ENCODE assay signal across 13 cellular contexts in the genomic region with DNA sequence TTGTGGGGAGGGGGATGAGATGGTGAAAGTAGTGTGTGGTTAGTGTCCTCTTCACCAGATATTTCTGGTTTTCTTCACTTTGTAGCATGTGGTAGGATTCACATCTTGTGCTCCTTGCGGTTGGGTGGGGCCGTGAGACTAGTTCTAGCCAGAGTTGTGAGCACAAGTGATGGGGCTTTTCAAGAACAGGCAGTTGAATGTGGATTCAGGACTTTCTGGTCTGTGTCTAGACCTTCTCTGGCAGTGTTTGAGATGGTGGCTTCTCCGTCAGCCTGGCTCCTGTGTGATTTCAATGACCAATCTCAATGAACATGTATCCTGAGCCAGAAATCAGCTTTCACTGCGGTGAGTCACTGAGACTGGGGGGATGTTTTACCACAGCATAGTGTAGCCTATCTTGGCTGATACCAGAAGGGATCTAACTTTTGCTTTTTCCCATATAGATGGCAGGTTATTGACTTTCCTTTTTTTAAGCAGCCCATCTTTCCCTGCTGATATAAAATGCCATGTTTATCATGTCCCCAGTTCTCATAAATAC.
DNase-seq lines count a peak whose midpoint lies in the region; ATAC-seq and TF ChIP-seq lines count a peak whose summit lies in the region.
"Had no signal": no experiment of that assay in that cellular context is flagged by ENCODE, and none has a peak within 500 bp of the region (broad histone marks: within the 10 kb centered on the region; RNA-seq: fewer than 3 reads in every experiment).

No MANE protein-coding gene starts in this region.

- DNase-seq in GM03348 (ENCODE audit: low spot score) (peak; percentile 71), RKO (ENCODE audit: low spot score) (peak; percentile 3), dermis blood vessel endothelial cell (peak; percentile 10), non-pigmented ciliary epithelial cell (ENCODE audit: low read depth) (peak; percentile 41), lower leg skin (ENCODE audit: low spot score in 2 of 2) (no peak), HuH-7.5 (ENCODE audit: low spot score) (no peak), left lobe of liver (ENCODE audit: low spot score) (no peak)
- DNase-seq: activated naive CD4-positive, alpha-beta T cell treated with anti-CD3 and anti-CD28 coated beads, Interleukin-2, amount 50 U/mL, for 16 hours; right cardiac atrium; Right ventricle myocardium superior; stimulated activated CD4-positive, alpha-beta T cell treated with anti-CD3 and anti-CD28 coated beads, Interleukin-4, amount 100 ng/mL, for 4 hours; stimulated activated naive CD8-positive, alpha-beta T cell treated with anti-CD3 and anti-CD28 coated beads, Interleukin-15, amount 100 ng/mL, for 72 hours had no signal

- TF ChIP-seq POLR2A in lower leg skin (IDR thresholded peaks at IDR 0.05) = no peak

- ATAC-seq in GM19452 (IDR thresholded peaks at IDR 0.05; ENCODE audit: unreplicated experiment) (no peak), left lobe of liver (no peak)
- ATAC-seq: right cardiac atrium; stimulated activated naive CD8-positive, alpha-beta T cell treated with anti-CD3 and anti-CD28 coated beads, Interleukin-15, amount 100 ng/mL, for 72 hours had no signal

- no peak overlapping the region for H3K4me3 ChIP-seq in lower leg skin (ENCODE audit: low read depth, poor library complexity, severe bottlenecking)

- TF ChIP-seq CTCF in lower leg skin (IDR thresholded peaks at IDR 0.05) = no peak

- intact Hi-C loops in lower leg skin (cut with DNase I; ENCODE audit: low total_unique reads) = no loop called here

- 72 to 85% methylated on average over 4 of the region's 4 CpGs for WGBS in lower leg skin, 2 donors

Comparison
In these comparisons a context has a peak if more than half of its experiments do, and no peak if none do; other contexts are left out.
1. DNase-seq: peak in GM03348 (single experiment), RKO (single experiment), dermis blood vessel endothelial cell (single experiment) and non-pigmented ciliary epithelial cell (single experiment); none in lower leg skin (0 of 2), HuH-7.5 (single experiment) and left lobe of liver (single experiment).